In the genomic region with DNA sequence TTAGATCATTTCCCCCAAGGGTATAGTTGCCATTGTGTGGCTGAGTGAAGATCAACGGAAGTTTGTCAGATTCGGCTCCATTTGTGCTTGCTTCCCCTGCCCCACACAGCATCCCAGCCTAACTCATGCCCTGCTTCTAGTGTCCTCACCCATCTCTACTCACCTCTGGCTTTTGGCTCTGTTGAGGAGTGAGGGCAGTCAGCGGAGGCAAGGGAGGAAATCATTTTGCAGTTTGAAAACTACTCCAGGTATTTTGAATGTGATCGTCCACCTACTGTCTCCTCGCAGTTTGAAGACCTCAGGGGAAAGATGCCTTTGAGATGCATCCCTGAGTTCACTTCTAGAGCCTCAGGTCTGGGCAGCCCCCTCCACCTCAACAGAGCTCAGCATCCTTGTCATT, we compare ENCODE assay signal across 30 cellular contexts.
DNase-seq lines count a peak whose midpoint lies in the region; ATAC-seq and TF ChIP-seq lines count a peak whose summit lies in the region.
"Had no signal": no experiment of that assay in that cellular context is flagged by ENCODE, and none has a peak within 500 bp of the region (broad histone marks: within the 10 kb centered on the region; RNA-seq: fewer than 3 reads in every experiment).

No MANE protein-coding gene starts in this region.

- H3K9me3 ChIP-seq in SJSA1 (replicated peaks) (no peaks in the 10 kb centered on the region), gastroesophageal sphincter (no peaks in the 10 kb centered on the region), skeletal muscle satellite cell (replicated peaks; ENCODE audit: low read length) (peaks cover 8% of the 10 kb centered on the region)
- H3K9me3 ChIP-seq: stomach had no signal

- H3K4me2 ChIP-seq in skeletal muscle satellite cell (ENCODE audit: low read length) = no peak overlapping the region
- H3K4me2 ChIP-seq: smooth muscle cell had no signal

- peak overlapping the region; percentile 96 for H3K27ac Mint-ChIP-seq in HFFc6
- no peak overlapping the region for H3K27ac Mint-ChIP-seq in naive thymus-derived CD8-positive, alpha-beta T cell
- H3K27ac Mint-ChIP-seq: activated CD8-positive, alpha-beta T cell treated with anti-CD3 and anti-CD28 coated beads, Interleukin-2, amount 10 ng/mL, durations not matched to agents 7 days and 5 days; activated naive CD4-positive, alpha-beta T cell treated with anti-CD3 and anti-CD28 coated beads, Interleukin-2, amount 50 U/mL, for 72 hours; activated T-helper 2 cell treated with anti-CD3 and anti-CD28 coated beads, Interferon-gamma antibody, Interleukin-2, Interleukin-4, amounts not matched to agents 10 μg/mL and 5 μg/mL and 100 μg/mL, durations not matched to agents 14 hours and 24 hours and 36 hours; CD14-positive monocyte; dendritic cell treated with granulocyte-macrophage colony-stimulating factor and Interleukin-4, amounts not matched to agents 40 ng/mL and 50 ng/mL, for 4 days; memory B cell had no signal

- H3K36me3 Mint-ChIP-seq in HFFc6 (ENCODE audit: low read depth) = peaks cover 79% of the 10 kb centered on the region
- peaks cover 5 to 22% (median 7%) of the 10 kb centered on the region in 3 donors for H3K36me3 Mint-ChIP-seq in naive thymus-derived CD8-positive, alpha-beta T cell
- H3K36me3 Mint-ChIP-seq: CD14-positive monocyte, memory B cell had no signal

- peaks cover 77% of the 10 kb centered on the region for H3K27me3 Mint-ChIP-seq in HFFc6 (ENCODE audit: insufficient read depth)
- no peaks in the 10 kb centered on the region for H3K27me3 Mint-ChIP-seq in naive thymus-derived CD8-positive, alpha-beta T cell
- H3K27me3 Mint-ChIP-seq: dendritic cell treated with granulocyte-macrophage colony-stimulating factor and Interleukin-4, amounts not matched to agents 40 ng/mL and 50 ng/mL, for 4 days; memory B cell; naive B cell had no signal

- H3K4me3 ChIP-seq in SJSA1 = no peak overlapping the region
- H3K4me3 ChIP-seq in gastroesophageal sphincter = no peak overlapping the region
- H3K4me3 ChIP-seq in skeletal muscle satellite cell (ENCODE audit: low read length) = no peak overlapping the region
- H3K4me3 ChIP-seq: smooth muscle cell, stomach, upper lobe of left lung had no signal

- intact Hi-C loops in sciatic nerve (cut with DNase I) = no loop called here

- H3K36me3 ChIP-seq in SJSA1 (peaks cover 77% of the 10 kb centered on the region), gastroesophageal sphincter (peaks cover 0 to 65% of the 10 kb centered on the region in 2 donors), skeletal muscle satellite cell (ENCODE audit: insufficient read depth, low read length) (peaks cover 80% of the 10 kb centered on the region)

- no peak for ATAC-seq in gastroesophageal sphincter
- no peak for ATAC-seq in sciatic nerve
- ATAC-seq in GM21619 (IDR thresholded peaks at IDR 0.05; ENCODE audit: unreplicated experiment) = no peak
- no peak for ATAC-seq in naive thymus-derived CD8-positive, alpha-beta T cell
- ATAC-seq: activated CD8-positive, alpha-beta T cell treated with anti-CD3 and anti-CD28 coated beads, Interleukin-2, amount 10 ng/mL, durations not matched to agents 7 days and 5 days; activated naive CD4-positive, alpha-beta T cell treated with anti-CD3 and anti-CD28 coated beads, Interleukin-2, amount 50 U/mL, for 72 hours; left colon had no signal

- peak overlapping the region; percentile 97 for H3K27ac ChIP-seq in SJSA1
- H3K27ac ChIP-seq in gastroesophageal sphincter = peak overlapping the region in 3 of 4 donors; percentile 80 to 86 (median 82)
- H3K27ac ChIP-seq: upper lobe of left lung had no signal

- peaks cover 93% of the 10 kb centered on the region for H3K4me1 ChIP-seq in SJSA1 (replicated peaks)
- peaks cover 26 to 67% (median 43%) of the 10 kb centered on the region in 3 donors for H3K4me1 ChIP-seq in gastroesophageal sphincter
- H3K4me1 ChIP-seq in skeletal muscle satellite cell (ENCODE audit: control insufficient read depth, insufficient read depth, low read length) = peaks cover 85% of the 10 kb centered on the region

- peaks cover 100% of the 10 kb centered on the region for H3K4me1 Mint-ChIP-seq in HFFc6 (ENCODE audit: low read depth)
- H3K4me1 Mint-ChIP-seq in naive thymus-derived CD8-positive, alpha-beta T cell = peaks cover 0 to 6% (median 0%) of the 10 kb centered on the region in 4 donors
- H3K4me1 Mint-ChIP-seq: memory B cell had no signal

- H3K4me3 Mint-ChIP-seq in HFFc6 = peak overlapping the region; percentile 44
- H3K4me3 Mint-ChIP-seq in naive thymus-derived CD8-positive, alpha-beta T cell = no peak overlapping the region
- H3K4me3 Mint-ChIP-seq: activated CD8-positive, alpha-beta T cell treated with anti-CD3 and anti-CD28 coated beads, Interleukin-2, amount 10 ng/mL, durations not matched to agents 7 days and 5 days; CD14-positive monocyte; dendritic cell treated with granulocyte-macrophage colony-stimulating factor and Interleukin-4, amounts not matched to agents 40 ng/mL and 50 ng/mL, for 4 days; memory B cell; naive B cell had no signal

- no peak for TF ChIP-seq CTCF in HFFc6 (IDR thresholded peaks at IDR 0.05)
- no peak for TF ChIP-seq CTCF in gastroesophageal sphincter (IDR thresholded peaks at IDR 0.05)

- 88 to 91% methylated on average over 4 of the region's 5 CpGs for WGBS in gastroesophageal sphincter (ENCODE audit: low coverage in 1 of 2), 2 donors

- peak overlapping the region; percentile 17 for H3K9ac ChIP-seq in skeletal muscle satellite cell (ENCODE audit: low read depth, low read length)

- H3K9me3 Mint-ChIP-seq in HFFc6 = peaks cover 32% of the 10 kb centered on the region
- peaks cover 2 to 20% (median 10%) of the 10 kb centered on the region in 9 donors for H3K9me3 Mint-ChIP-seq in naive thymus-derived CD8-positive, alpha-beta T cell

- DNase-seq in HFFc6 (no peak), SJSA1 (ENCODE audit: low read depth in 1 of 2, low spot score in 2 of 2) (no peak), sciatic nerve (ENCODE audit: low spot score) (no peak)
- no peak for DNase-seq in naive thymus-derived CD8-positive, alpha-beta T cell
- DNase-seq: activated CD4-positive, CD25-positive, alpha-beta regulatory T cell treated with anti-CD3 and anti-CD28 coated beads, Interleukin-2, amount 50 U/mL, for 72 hours; activated CD8-positive, alpha-beta T cell treated with anti-CD3 and anti-CD28 coated beads, Interleukin-2, amount 10 ng/mL, durations not matched to agents 7 days and 5 days; aorta; Calu3; caudate nucleus; DND-41; HCEC 1CT; hippocampal formation; Karpas-422; left colon; MV-4-11; naive B cell; nucleus accumbens; SHP77; stimulated activated CD4-positive, alpha-beta T cell treated with anti-CD3 and anti-CD28 coated beads, Interleukin-2, amount 100 ng/mL, for 24 hours; stomach; upper lobe of left lung had no signal

- no peak for TF ChIP-seq EP300 in gastroesophageal sphincter (IDR thresholded peaks at IDR 0.05)

- TF ChIP-seq POLR2A in gastroesophageal sphincter (IDR thresholded peaks at IDR 0.05) = no peak

- POLR2A ChIA-PET in naive thymus-derived CD8-positive, alpha-beta T cell (lab: Charles Lee) = no interaction called here

- H3K27me3 ChIP-seq in SJSA1 (replicated peaks) (no peaks in the 10 kb centered on the region), gastroesophageal sphincter (no peaks in the 10 kb centered on the region), skeletal muscle satellite cell (ENCODE audit: control insufficient read depth, insufficient read depth, low read length) (no peaks in the 10 kb centered on the region)
- H3K27me3 ChIP-seq: stomach, upper lobe of left lung had no signal
